37 cellular contexts compared by ENCODE assay signal in genomic region chr19:4606181-4606580, GRCh38. TPM values are rescaled to one million over a fixed set of nuclear protein-coding genes. Genes with fewer than 3 reads are reported as not detected.
"Had no signal": no experiment of that assay in that cellular context is flagged by ENCODE, and none has a peak within 500 bp of the region (broad histone marks: within the 10 kb centered on the region; RNA-seq: fewer than 3 reads in every experiment).

No MANE protein-coding gene starts in this region.

- H3K4me3 ChIP-seq: ascending aorta, body of pancreas, cardiac muscle cell had no signal

- H3K27ac ChIP-seq: adrenal gland, ascending aorta, brain microvascular endothelial cell, breast epithelium, cardiac muscle cell had no signal

- H3K27me3 ChIP-seq: adrenal gland, body of pancreas, breast epithelium, cardiac muscle cell had no signal

- H3K36me3 Mint-ChIP-seq: activated naive CD4-positive, alpha-beta T cell treated with anti-CD3 and anti-CD28 coated beads, Interleukin-2, amount 10 ng/mL, durations not matched to agents 7 days and 5 days; activated naive CD4-positive, alpha-beta T cell treated with anti-CD3 and anti-CD28 coated beads, Interleukin-2, amount 50 U/mL, for 24 hours; activated naive CD4-positive, alpha-beta T cell treated with anti-CD3 and anti-CD28 coated beads, Interleukin-2, amount 50 U/mL, for 72 hours; activated naive CD8-positive, alpha-beta T cell; activated naive CD8-positive, alpha-beta T cell treated with anti-CD3 and anti-CD28 coated beads for 36 hours; activated naive CD8-positive, alpha-beta T cell treated with anti-CD3 and anti-CD28 coated beads, Interleukin-2, amount 10 ng/mL, durations not matched to agents 7 days and 5 days; brain had no signal

- H3K27ac Mint-ChIP-seq: activated naive CD4-positive, alpha-beta T cell treated with anti-CD3 and anti-CD28 coated beads for 36 hours; activated naive CD4-positive, alpha-beta T cell treated with anti-CD3 and anti-CD28 coated beads, Interleukin-2, amount 10 ng/mL, durations not matched to agents 7 days and 5 days; activated naive CD4-positive, alpha-beta T cell treated with anti-CD3 and anti-CD28 coated beads, Interleukin-2, amount 50 U/mL, for 24 hours; activated naive CD4-positive, alpha-beta T cell treated with anti-CD3 and anti-CD28 coated beads, Interleukin-2, amount 50 U/mL, for 72 hours; activated naive CD8-positive, alpha-beta T cell; activated naive CD8-positive, alpha-beta T cell treated with anti-CD3 and anti-CD28 coated beads for 36 hours; activated naive CD8-positive, alpha-beta T cell treated with anti-CD3 and anti-CD28 coated beads, Interleukin-2, amount 10 ng/mL, durations not matched to agents 7 days and 5 days; activated naive CD8-positive, alpha-beta T cell treated with anti-CD3 and anti-CD28 coated beads, Interleukin-2, amount 50 U/mL, for 24 hours; activated T-cell treated with anti-CD3 and anti-CD28 coated beads, Interleukin-2, amount 50 U/mL, for 24 hours; activated T-cell treated with anti-CD3 and anti-CD28 coated beads, Interleukin-2, amount 50 U/mL, for 72 hours; activated T-helper 1 cell treated with anti-CD3 and anti-CD28 coated beads, Interleukin-12 subunit alpha, Interleukin-12 subunit beta, Interleukin-2, Interleukin-4 antibody, amounts not matched to agents 30 ng/mL and 10 ng/mL and 1 ng/mL, durations not matched to agents 14 hours and 24 hours and 36 hours; activated T-helper 17 cell treated with anti-CD3 and anti-CD28 coated beads, Interleukin-2, amount 50 U/mL, for 72 hours; activated T-helper 2 cell treated with anti-CD3 and anti-CD28 coated beads, Interferon-gamma antibody, Interleukin-2, Interleukin-4, amounts not matched to agents 10 μg/mL and 5 μg/mL and 100 μg/mL, durations not matched to agents 14 hours and 24 hours and 36 hours; brain had no signal

- H3K36me3 ChIP-seq: adrenal gland, ascending aorta, brain microvascular endothelial cell, breast epithelium, cardiac muscle cell had no signal

- DNase-seq: activated effector memory CD4-positive, alpha-beta T cell treated with anti-CD3 and anti-CD28 coated beads, Interleukin-2, amount 50 U/mL, for 16 hours; activated effector memory CD4-positive, alpha-beta T cell treated with Interleukin-2 at 50 U/mL for 16 hours; activated gamma-delta T cell; activated gamma-delta T cell treated with Interleukin-2 at 50 U/mL for 16 hours; activated naive CD4-positive, alpha-beta T cell; activated naive CD4-positive, alpha-beta T cell treated with anti-CD3 and anti-CD28 coated beads for 36 hours; activated naive CD4-positive, alpha-beta T cell treated with anti-CD3 and anti-CD28 coated beads, Interleukin-2, amount 10 ng/mL, durations not matched to agents 7 days and 5 days; activated naive CD4-positive, alpha-beta T cell treated with anti-CD3 and anti-CD28 coated beads, Interleukin-2, amount 50 U/mL, for 16 hours; activated naive CD4-positive, alpha-beta T cell treated with Interleukin-2 at 50 U/mL for 16 hours; activated naive CD8-positive, alpha-beta T cell treated with anti-CD3 and anti-CD28 coated beads for 36 hours; activated naive CD8-positive, alpha-beta T cell treated with anti-CD3 and anti-CD28 coated beads, Interleukin-2, amount 10 ng/mL, durations not matched to agents 7 days and 5 days; activated naive CD8-positive, alpha-beta T cell treated with anti-CD3 and anti-CD28 coated beads, Interleukin-2, amount 50 U/mL, for 24 hours; activated T-cell treated with anti-CD3 and anti-CD28 coated beads, Interleukin-2, amount 50 U/mL, for 1 hour; activated T-cell treated with anti-CD3 and anti-CD28 coated beads, Interleukin-2, amount 50 U/mL, for 24 hours; activated T-cell treated with anti-CD3 and anti-CD28 coated beads, Interleukin-2, amount 50 U/mL, for 4 hours; activated T-cell treated with anti-CD3 and anti-CD28 coated beads, Interleukin-2, amount 50 U/mL, for 48 hours; activated T-cell treated with anti-CD3 and anti-CD28 coated beads, Interleukin-2, amount 50 U/mL, for 72 hours; adrenal gland; amniotic stem cell; aorta; body of pancreas; brain microvascular endothelial cell; central memory CD4-positive, alpha-beta T cell; cerebellar nuclear complex had no signal

- H3K4me3 Mint-ChIP-seq: activated naive CD4-positive, alpha-beta T cell treated with anti-CD3 and anti-CD28 coated beads for 36 hours; activated naive CD4-positive, alpha-beta T cell treated with anti-CD3 and anti-CD28 coated beads, Interleukin-2, amount 10 ng/mL, durations not matched to agents 7 days and 5 days; activated naive CD4-positive, alpha-beta T cell treated with anti-CD3 and anti-CD28 coated beads, Interleukin-2, amount 50 U/mL, for 24 hours; activated naive CD8-positive, alpha-beta T cell; activated naive CD8-positive, alpha-beta T cell treated with anti-CD3 and anti-CD28 coated beads for 36 hours; activated naive CD8-positive, alpha-beta T cell treated with anti-CD3 and anti-CD28 coated beads, Interleukin-2, amount 10 ng/mL, durations not matched to agents 7 days and 5 days; activated naive CD8-positive, alpha-beta T cell treated with anti-CD3 and anti-CD28 coated beads, Interleukin-2, amount 50 U/mL, for 24 hours; activated T-cell treated with anti-CD3 and anti-CD28 coated beads, Interleukin-2, amount 50 U/mL, for 24 hours; activated T-cell treated with anti-CD3 and anti-CD28 coated beads, Interleukin-2, amount 50 U/mL, for 4 hours; activated T-cell treated with anti-CD3 and anti-CD28 coated beads, Interleukin-2, amount 50 U/mL, for 72 hours; activated T-helper 1 cell treated with anti-CD3 and anti-CD28 coated beads, Interleukin-12 subunit alpha, Interleukin-12 subunit beta, Interleukin-2, Interleukin-4 antibody, amounts not matched to agents 30 ng/mL and 10 ng/mL and 1 ng/mL, durations not matched to agents 14 hours and 24 hours and 36 hours; activated T-helper 17 cell treated with anti-CD3 and anti-CD28 coated beads, Interleukin-2, amount 50 U/mL, for 72 hours; brain; central memory CD8-positive, alpha-beta T cell had no signal

- H3K4me1 ChIP-seq: breast epithelium had no signal

- FAIRE-seq: astrocyte, bronchial epithelial cell had no signal

- H3K9me3 Mint-ChIP-seq: activated naive CD4-positive, alpha-beta T cell treated with anti-CD3 and anti-CD28 coated beads for 36 hours; activated naive CD4-positive, alpha-beta T cell treated with anti-CD3 and anti-CD28 coated beads, Interleukin-2, amount 10 ng/mL, durations not matched to agents 7 days and 5 days; activated naive CD4-positive, alpha-beta T cell treated with anti-CD3 and anti-CD28 coated beads, Interleukin-2, amount 50 U/mL, for 24 hours; activated naive CD4-positive, alpha-beta T cell treated with anti-CD3 and anti-CD28 coated beads, Interleukin-2, amount 50 U/mL, for 72 hours; activated naive CD8-positive, alpha-beta T cell treated with anti-CD3 and anti-CD28 coated beads for 36 hours; activated naive CD8-positive, alpha-beta T cell treated with anti-CD3 and anti-CD28 coated beads, Interleukin-2, amount 10 ng/mL, durations not matched to agents 7 days and 5 days; activated naive CD8-positive, alpha-beta T cell treated with anti-CD3 and anti-CD28 coated beads, Interleukin-2, amount 50 U/mL, for 24 hours; activated T-cell treated with anti-CD3 and anti-CD28 coated beads, Interleukin-2, amount 50 U/mL, for 24 hours; activated T-cell treated with anti-CD3 and anti-CD28 coated beads, Interleukin-2, amount 50 U/mL, for 4 hours; activated T-cell treated with anti-CD3 and anti-CD28 coated beads, Interleukin-2, amount 50 U/mL, for 72 hours; activated T-helper 1 cell treated with anti-CD3 and anti-CD28 coated beads, Interleukin-12 subunit alpha, Interleukin-12 subunit beta, Interleukin-2, Interleukin-4 antibody, amounts not matched to agents 30 ng/mL and 10 ng/mL and 1 ng/mL, durations not matched to agents 14 hours and 24 hours and 36 hours; activated T-helper 17 cell treated with anti-CD3 and anti-CD28 coated beads, Interleukin-2, amount 50 U/mL, for 72 hours; activated T-helper 2 cell treated with anti-CD3 and anti-CD28 coated beads, Interferon-gamma antibody, Interleukin-2, Interleukin-4, amounts not matched to agents 10 μg/mL and 5 μg/mL and 100 μg/mL, durations not matched to agents 14 hours and 24 hours and 36 hours; central memory CD8-positive, alpha-beta T cell had no signal

- ATAC-seq: activated naive CD4-positive, alpha-beta T cell treated with anti-CD3 and anti-CD28 coated beads, Interleukin-2, amount 50 U/mL, for 72 hours; activated naive CD8-positive, alpha-beta T cell treated with anti-CD3 and anti-CD28 coated beads, Interleukin-2, amount 50 U/mL, for 24 hours; activated T-cell treated with anti-CD3 and anti-CD28 coated beads, Interleukin-2, amount 50 U/mL, for 4 hours; activated T-cell treated with anti-CD3 and anti-CD28 coated beads, Interleukin-2, amount 50 U/mL, for 72 hours; activated T-helper 17 cell treated with anti-CD3 and anti-CD28 coated beads, Interleukin-2, amount 50 U/mL, for 72 hours had no signal

- H3K9me3 ChIP-seq: adrenal gland, ascending aorta, body of pancreas, breast epithelium had no signal

- H3K4me1 Mint-ChIP-seq: activated naive CD4-positive, alpha-beta T cell treated with anti-CD3 and anti-CD28 coated beads, Interleukin-2, amount 10 ng/mL, durations not matched to agents 7 days and 5 days; activated naive CD4-positive, alpha-beta T cell treated with anti-CD3 and anti-CD28 coated beads, Interleukin-2, amount 50 U/mL, for 24 hours; activated naive CD8-positive, alpha-beta T cell treated with anti-CD3 and anti-CD28 coated beads for 36 hours; activated naive CD8-positive, alpha-beta T cell treated with anti-CD3 and anti-CD28 coated beads, Interleukin-2, amount 10 ng/mL, durations not matched to agents 7 days and 5 days; activated T-helper 17 cell treated with anti-CD3 and anti-CD28 coated beads, Interleukin-2, amount 50 U/mL, for 72 hours; central memory CD8-positive, alpha-beta T cell had no signal

RNA-seq across cellular contexts. Expression of gene SEMA6B, which starts 46.7 kb away (rescaled TPM):
- total RNA-seq: activated naive CD4-positive, alpha-beta T cell treated with anti-CD3 and anti-CD28 coated beads, Interleukin-2, amount 50 U/mL, for 72 hours; activated naive CD8-positive, alpha-beta T cell treated with anti-CD3 and anti-CD28 coated beads for 36 hours; activated T-helper 1 cell treated with anti-CD3 and anti-CD28 coated beads, Interleukin-12 subunit alpha, Interleukin-12 subunit beta, Interleukin-2, Interleukin-4 antibody, amounts not matched to agents 30 ng/mL and 10 ng/mL and 1 ng/mL, durations not matched to agents 14 hours and 24 hours and 36 hours; activated T-helper 2 cell treated with anti-CD3 and anti-CD28 coated beads, Interferon-gamma antibody, Interleukin-2, Interleukin-4, amounts not matched to agents 10 μg/mL and 5 μg/mL and 100 μg/mL, durations not matched to agents 14 hours and 24 hours and 36 hours had no signal
